In genomic region chr17:57519800-57520199, GRCh38 we compare ENCODE assay signal across 1 cellular context.
TF ChIP-seq lines count a peak whose summit lies in the region.

No MANE protein-coding gene starts in this region.

TF ChIP-seq in HCT116, 20 proteins besides CTCF, POLR2A, EP300 and RAD21:
- no peak for TF ChIP-seq CEBPB (IDR thresholded peaks at IDR 0.05; ENCODE audit: low read depth)
- TF ChIP-seq, protein P1, sequence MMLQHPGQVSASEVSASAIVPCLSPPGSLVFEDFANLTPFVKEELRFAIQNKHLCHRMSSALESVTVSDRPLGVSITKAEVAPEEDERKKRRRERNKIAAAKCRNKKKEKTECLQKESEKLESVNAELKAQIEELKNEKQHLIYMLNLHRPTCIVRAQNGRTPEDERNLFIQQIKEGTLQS (IDR thresholded peaks at IDR 0.05): no peak
- no peak for TF ChIP-seq ZNF274 (IDR thresholded peaks at IDR 0.05; ENCODE audit: low read depth, low read length)
- no peak for TF ChIP-seq MAX (IDR thresholded peaks at IDR 0.05)
- no peak for TF ChIP-seq ELF1 (IDR thresholded peaks at IDR 0.05; ENCODE audit: borderline replicate concordance, low read depth)
- no peak for TF ChIP-seq EZH2 (IDR thresholded peaks at IDR 0.05)
- no peak for TF ChIP-seq FOSL1 (IDR thresholded peaks at IDR 0.05; ENCODE audit: low read depth)
- TF ChIP-seq SRF (IDR thresholded peaks at IDR 0.05; ENCODE audit: low read depth): no peak
- no peak for TF ChIP-seq REST (IDR thresholded peaks at IDR 0.05; ENCODE audit: low read depth)
- TF ChIP-seq SP1 (IDR thresholded peaks at IDR 0.05; ENCODE audit: low read depth): no peak
- no peak for TF ChIP-seq EZH2phosphoT487 (IDR thresholded peaks at IDR 0.05; ENCODE audit: borderline replicate concordance)
- TF ChIP-seq EGR1 (IDR thresholded peaks at IDR 0.05; ENCODE audit: low read depth): no peak
- TF ChIP-seq CBX3 (IDR thresholded peaks at IDR 0.05; ENCODE audit: low read depth): no peak
- TF ChIP-seq ZFX (IDR thresholded peaks at IDR 0.05): no peak
- TF ChIP-seq POLR2AphosphoS5 (IDR thresholded peaks at IDR 0.05; ENCODE audit: low read depth, low read length): no peak
- no peak for TF ChIP-seq SIN3A (IDR thresholded peaks at IDR 0.05; ENCODE audit: low read depth)
